1 cellular context compared by ENCODE assay signal in genomic region chr3:128846501-128846900, GRCh38.
TF ChIP-seq lines count a peak whose summit lies in the region.

No MANE protein-coding gene starts in this region.

TF ChIP-seq in IMR-90, 13 proteins besides CTCF, POLR2A, EP300 and RAD21 (continued from another document):
- TF ChIP-seq MAFK (IDR thresholded peaks at IDR 0.05; ENCODE audit: low read depth, low read length), result no peak
